Comparison of ENCODE assay signal across 9 cellular contexts in genomic region chr10:113099431-113100298, GRCh38.
DNase-seq lines count a peak whose midpoint lies in the region; ATAC-seq, FAIRE-seq and TF ChIP-seq lines count a peak whose summit lies in the region.
"Had no signal": no experiment of that assay in that cellular context is flagged by ENCODE, and none has a peak within 500 bp of the region (broad histone marks: within the 10 kb centered on the region; RNA-seq: fewer than 3 reads in every experiment).

No MANE protein-coding gene starts in this region.

- ATAC-seq in GM18873 (IDR thresholded peaks at IDR 0.05; ENCODE audit: low FRiP score, unreplicated experiment) (no peak), HG03439 (IDR thresholded peaks at IDR 0.05; ENCODE audit: unreplicated experiment) (no peak)

- H3K4me3 ChIP-seq in ectodermal cell (ENCODE audit: insufficient read depth, low read depth, low read length) (no peak overlapping the region), parathyroid adenoma (ENCODE audit: low read depth, low read length) (no peak overlapping the region), small intestine (ENCODE audit: low read depth in 1 of 2, low read length in 2 of 2) (no peak overlapping the region)

- peak; percentile 64 for DNase-seq in HPDE6-E6E7 (ENCODE audit: extremely low spot score)
- peak; percentile 60 to 68 for DNase-seq in NCI-H526 (lab: John Stamatoyannopoulos, UW)
- DNase-seq in small intestine, result no peak
- no peak for DNase-seq in activated gamma-delta T cell treated with Interleukin-2 at 50 U/mL for 16 hours

- peaks cover 8% of the 10 kb centered on the region for H3K4me1 ChIP-seq in ectodermal cell (ENCODE audit: control insufficient read depth, insufficient read depth, low read length)
- H3K4me1 ChIP-seq in parathyroid adenoma, result peaks cover 8% of the 10 kb centered on the region
- peaks cover 5 to 17% of the 10 kb centered on the region in 2 donors for H3K4me1 ChIP-seq in small intestine (ENCODE audit: control insufficient read depth in 2 of 2, insufficient read depth in 1 of 2, low read depth in 1 of 2, low read length in 1 of 2)

- peak overlapping the region; percentile 44 for H3K27ac ChIP-seq in ectodermal cell (ENCODE audit: insufficient read depth, low read depth, low read length, poor library complexity, severe bottlenecking)
- H3K27ac ChIP-seq in parathyroid adenoma, result no peak overlapping the region
- no peak overlapping the region for H3K27ac ChIP-seq in small intestine (ENCODE audit: low read depth in 1 of 2, low read length in 1 of 2)

- 81 to 84% methylated on average over 15 to 16 of the region's 16 CpGs for WGBS in ectodermal cell, 2 experiments
- WGBS in small intestine, 3 donors, result 66 to 78% (median 71%) methylated on average over 16 of the region's 16 CpGs

- no peaks in the 10 kb centered on the region for H3K36me3 ChIP-seq in ectodermal cell (ENCODE audit: control insufficient read depth, insufficient read depth, low read length)
- H3K36me3 ChIP-seq in parathyroid adenoma (ENCODE audit: control insufficient read depth, insufficient read depth, low read length), result no peaks in the 10 kb centered on the region
- no peaks in the 10 kb centered on the region for H3K36me3 ChIP-seq in small intestine (ENCODE audit: control insufficient read depth in 2 of 2, insufficient read depth in 2 of 2, low read length in 2 of 2)

- TF ChIP-seq CTCF in parathyroid adenoma (IDR thresholded peaks at IDR 0.05), result no peak

- H3K9ac ChIP-seq in parathyroid adenoma, result no peak overlapping the region

- peak overlapping the region; percentile 9 for H3K4me2 ChIP-seq in parathyroid adenoma (ENCODE audit: low read length)

- peaks cover 5% of the 10 kb centered on the region for H3K79me2 ChIP-seq in parathyroid adenoma

- no peaks in the 10 kb centered on the region for H3K27me3 ChIP-seq in ectodermal cell (ENCODE audit: control insufficient read depth, insufficient read depth, low read length, poor library complexity, severe bottlenecking)
- no peaks in the 10 kb centered on the region for H3K27me3 ChIP-seq in parathyroid adenoma (ENCODE audit: control insufficient read depth, insufficient read depth, low read length)
- H3K27me3 ChIP-seq in small intestine (ENCODE audit: control insufficient read depth in 2 of 2, insufficient read depth in 2 of 2, low read length in 2 of 2), result no peaks in the 10 kb centered on the region

- no peak overlapping the region for H2AFZ ChIP-seq in parathyroid adenoma

- FAIRE-seq in small intestine (lab: Jason Lieb, UNC), result no peak
- FAIRE-seq: G401.6 had no signal

- no peaks in the 10 kb centered on the region for H3K9me3 ChIP-seq in ectodermal cell (ENCODE audit: control insufficient read depth, low read length)
- no peaks in the 10 kb centered on the region for H3K9me3 ChIP-seq in parathyroid adenoma (ENCODE audit: control insufficient read depth, low read length)
- H3K9me3 ChIP-seq in small intestine (ENCODE audit: control insufficient read depth, low read depth), result no peaks in the 10 kb centered on the region

Comparison
In these comparisons a context has a peak if more than half of its experiments do, and no peak if none do; other contexts are left out.
1. DNase-seq: peak in HPDE6-E6E7 (single experiment) and NCI-H526 (2 of 2); none in small intestine (single experiment) and activated gamma-delta T cell treated with Interleukin-2 at 50 U/mL for 16 hours (single experiment).